1 cellular context compared by ENCODE assay signal in the genomic region with DNA sequence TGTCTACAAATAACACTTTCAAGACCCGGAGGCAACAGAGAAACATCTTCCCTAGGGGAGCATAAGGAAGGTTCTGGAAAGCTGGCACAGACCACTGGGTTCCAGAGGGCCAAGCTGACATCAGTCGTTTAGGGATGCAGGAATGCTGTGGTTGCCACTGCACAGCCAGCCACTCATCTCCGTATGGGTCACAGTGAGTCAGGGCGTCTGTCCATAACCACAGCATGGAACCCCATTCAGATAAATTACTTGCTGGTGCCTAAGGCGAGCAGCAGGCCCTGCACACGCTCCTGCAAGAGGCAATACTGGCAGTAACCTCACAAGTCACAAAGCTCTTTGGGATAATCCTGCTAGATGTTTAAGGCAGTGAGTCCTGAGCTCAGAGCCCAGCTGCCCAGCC.
A peak's percentile ranks its signal among the peaks of the same experiment; 100 is the strongest.
TF ChIP-seq lines count a peak whose summit lies in the region.

No MANE protein-coding gene starts in this region.

TF ChIP-seq in SK-N-SH, 30 proteins besides CTCF, POLR2A, EP300 and RAD21 (continued from another document):
- TF ChIP-seq USF2 (IDR thresholded peaks at IDR 0.05; ENCODE audit: borderline replicate concordance, low read depth, low read length) (no peak), FOXJ3 (CRISPR knock-in tag; IDR thresholded peaks at IDR 0.05) (no peak), RXRA (IDR thresholded peaks at IDR 0.05; ENCODE audit: borderline replicate concordance, low read depth) (no peak), MEF2A (IDR thresholded peaks at IDR 0.05; ENCODE audit: borderline replicate concordance, low read depth) (no peak), NFIC (IDR thresholded peaks at IDR 0.05; ENCODE audit: borderline replicate concordance) (peak; percentile 76), MXI1 (IDR thresholded peaks at IDR 0.05; ENCODE audit: low read depth, low read length) (no peak), YY1 (IDR thresholded peaks at IDR 0.05; ENCODE audit: low read depth) (no peak), CHD2 (IDR thresholded peaks at IDR 0.05; ENCODE audit: low read length, partially characterized antibody) (no peak), RCOR1 (IDR thresholded peaks at IDR 0.05; ENCODE audit: low read length) (no peak), JUND (IDR thresholded peaks at IDR 0.05) (peak; percentile 56), TCF12 (IDR thresholded peaks at IDR 0.05) (peak; percentile 78), FOXM1 (IDR thresholded peaks at IDR 0.05; ENCODE audit: low read depth) (no peak), GABPA (IDR thresholded peaks at IDR 0.05; ENCODE audit: low read depth) (no peak), SIN3A (IDR thresholded peaks at IDR 0.05; ENCODE audit: borderline replicate concordance, low read depth, low read length) (no peak)
- TF ChIP-seq, protein P1, sequence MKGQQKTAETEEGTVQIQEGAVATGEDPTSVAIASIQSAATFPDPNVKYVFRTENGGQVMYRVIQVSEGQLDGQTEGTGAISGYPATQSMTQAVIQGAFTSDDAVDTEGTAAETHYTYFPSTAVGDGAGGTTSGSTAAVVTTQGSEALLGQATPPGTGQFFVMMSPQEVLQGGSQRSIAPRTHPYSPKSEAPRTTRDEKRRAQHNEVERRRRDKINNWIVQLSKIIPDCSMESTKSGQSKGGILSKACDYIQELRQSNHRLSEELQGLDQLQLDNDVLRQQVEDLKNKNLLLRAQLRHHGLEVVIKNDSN (IDR thresholded peaks at IDR 0.05; ENCODE audit: borderline replicate concordance, low read depth): no peak
